ENCODE assay signal across 23 cellular contexts in genomic region chr4:189299706-189300105, GRCh38.
"Had no signal": no experiment of that assay in that cellular context is flagged by ENCODE, and none has a peak within 500 bp of the region (broad histone marks: within the 10 kb centered on the region; RNA-seq: fewer than 3 reads in every experiment).

No MANE protein-coding gene starts in this region.

- H3K4me1 Mint-ChIP-seq: natural killer cell; stimulated activated memory B cell treated with anti-CD40 and anti-IgM and Interleukin-4, amounts not matched to agents 10 μg/mL and 1 μg/mL and 100 μg/mL, for 72 hours had no signal

- H3K27me3 ChIP-seq: esophagus squamous epithelium, gastrocnemius medialis, ovary, sigmoid colon, spleen, testis, tibial artery, upper lobe of left lung had no signal

- H3K36me3 ChIP-seq: esophagus squamous epithelium, gastrocnemius medialis, ovary, sigmoid colon, spleen, tibial artery, upper lobe of left lung had no signal

- H3K4me1 ChIP-seq: gastrocnemius medialis, psoas muscle, spleen, testis, tibial artery, upper lobe of left lung had no signal

- H3K9me3 ChIP-seq: esophagus squamous epithelium, gastrocnemius medialis, ovary, psoas muscle, spleen, testis, tibial artery, upper lobe of left lung had no signal

- DNase-seq: cortex of kidney; effector memory CD8-positive, alpha-beta T cell; erythroblast; esophagus squamous epithelium; gastrocnemius medialis; head of caudate nucleus; kidney; natural killer cell; occipital lobe; ovary; posterior cingulate gyrus; psoas muscle; right cardiac atrium; sigmoid colon; spleen; stimulated activated CD4-positive, alpha-beta T cell treated with anti-CD3 and anti-CD28 coated beads, Interleukin-4, amount 100 ng/mL, for 4 hours; stimulated activated naive CD8-positive, alpha-beta T cell treated with anti-CD3 and anti-CD28 coated beads, Interleukin-15, Interleukin-2, amounts not matched to agents 100 U/mL and 50 U/mL, for 24 hours; substantia nigra; testis; tibial artery; upper lobe of left lung had no signal

- H3K27me3 Mint-ChIP-seq: effector memory CD8-positive, alpha-beta T cell; stimulated activated memory B cell treated with anti-CD40 and anti-IgM and Interleukin-4, amounts not matched to agents 10 μg/mL and 1 μg/mL and 100 μg/mL, for 72 hours had no signal

- ATAC-seq: effector memory CD8-positive, alpha-beta T cell; gastrocnemius medialis; left lobe of liver; natural killer cell; psoas muscle; right cardiac atrium; stimulated activated memory B cell treated with anti-CD40 and anti-IgM and Interleukin-4, amounts not matched to agents 10 μg/mL and 1 μg/mL and 100 μg/mL, for 72 hours; stimulated activated naive CD8-positive, alpha-beta T cell treated with anti-CD3 and anti-CD28 coated beads, Interleukin-15, Interleukin-2, amounts not matched to agents 100 U/mL and 50 U/mL, for 24 hours had no signal

- H3K4me3 ChIP-seq: esophagus squamous epithelium, gastrocnemius medialis, ovary, psoas muscle, sigmoid colon, spleen, testis, tibial artery, upper lobe of left lung had no signal

- H3K4me3 Mint-ChIP-seq: effector memory CD8-positive, alpha-beta T cell; natural killer cell; stimulated activated memory B cell treated with anti-CD40 and anti-IgM and Interleukin-4, amounts not matched to agents 10 μg/mL and 1 μg/mL and 100 μg/mL, for 72 hours had no signal

- H3K27ac ChIP-seq: esophagus squamous epithelium, gastrocnemius medialis, ovary, psoas muscle, sigmoid colon, spleen, testis, tibial artery, upper lobe of left lung had no signal

- H3K27ac Mint-ChIP-seq: effector memory CD8-positive, alpha-beta T cell; natural killer cell; stimulated activated memory B cell treated with anti-CD40 and anti-IgM and Interleukin-4, amounts not matched to agents 10 μg/mL and 1 μg/mL and 100 μg/mL, for 72 hours had no signal

- H3K9me3 Mint-ChIP-seq: stimulated activated memory B cell treated with anti-CD40 and anti-IgM and Interleukin-4, amounts not matched to agents 10 μg/mL and 1 μg/mL and 100 μg/mL, for 72 hours had no signal

- H3K36me3 Mint-ChIP-seq: stimulated activated memory B cell treated with anti-CD40 and anti-IgM and Interleukin-4, amounts not matched to agents 10 μg/mL and 1 μg/mL and 100 μg/mL, for 72 hours had no signal
